In the genomic region with DNA sequence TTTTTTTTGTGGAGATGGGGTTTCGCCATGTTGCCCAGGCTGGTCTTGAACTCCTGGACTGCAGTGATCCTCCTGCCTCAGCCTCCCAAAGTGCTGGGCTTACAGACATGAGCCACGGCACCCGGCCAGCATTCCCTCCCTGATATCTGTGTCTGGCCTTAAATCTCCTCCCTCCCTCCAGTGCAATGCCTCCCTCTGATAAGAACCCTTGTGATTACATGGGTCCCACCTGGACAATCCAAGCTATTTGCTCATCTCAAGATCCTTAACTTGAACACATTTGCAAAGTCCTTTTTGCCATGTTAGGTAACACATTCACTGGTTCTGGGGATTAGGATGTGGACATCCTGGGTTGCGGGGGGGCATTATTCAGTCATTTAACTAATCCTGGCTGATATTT, we compare ENCODE assay signal across 19 cellular contexts. TPM values are rescaled to one million over a fixed set of nuclear protein-coding genes. Genes with fewer than 3 reads are reported as not detected.
DNase-seq lines count a peak whose midpoint lies in the region; ATAC-seq and TF ChIP-seq lines count a peak whose summit lies in the region.
"Had no signal": no experiment of that assay in that cellular context is flagged by ENCODE, and none has a peak within 500 bp of the region (broad histone marks: within the 10 kb centered on the region; RNA-seq: fewer than 3 reads in every experiment).

No MANE protein-coding gene starts in this region.

- no peak overlapping the region for H3K23ac ChIP-seq in IMR-90 (ENCODE audit: low read depth, low read length)

- H3K4me2 ChIP-seq in mammary epithelial cell (ENCODE audit: insufficient read depth, low read depth, low read length), result no peak overlapping the region
- H3K4me2 ChIP-seq in IMR-90 (ENCODE audit: low read depth, low read length), result no peak overlapping the region
- H3K4me2 ChIP-seq: BLaER1 had no signal

- TF ChIP-seq EP300 in esophagus muscularis mucosa (IDR thresholded peaks at IDR 0.05), result no peak

- peaks cover 7% of the 10 kb centered on the region for H3K4me1 Mint-ChIP-seq in MCF 10A (ENCODE audit: insufficient read depth, unreplicated experiment)

- H3K56ac ChIP-seq in IMR-90 (ENCODE audit: extremely low read depth, insufficient read depth, low read length), result no peak overlapping the region

- no peak overlapping the region for H2BK5ac ChIP-seq in IMR-90 (ENCODE audit: low read depth, low read length, poor library complexity, severe bottlenecking)

- H4K5ac ChIP-seq in IMR-90 (ENCODE audit: low read depth, low read length), result no peak overlapping the region

- H4K91ac ChIP-seq in IMR-90 (ENCODE audit: insufficient read depth, low read depth, low read length), result no peak overlapping the region

- H3K27me3 ChIP-seq in mammary epithelial cell (ENCODE audit: insufficient read depth, low read length) (no peaks in the 10 kb centered on the region), IMR-90 (ENCODE audit: control insufficient read depth, insufficient read depth, low read length) (no peaks in the 10 kb centered on the region), esophagus muscularis mucosa (no peaks in the 10 kb centered on the region), thyroid gland (no peaks in the 10 kb centered on the region)
- H3K27me3 ChIP-seq: BLaER1 had no signal

- no peak for TF ChIP-seq POLR2A in IMR-90 (IDR thresholded peaks at IDR 0.05; ENCODE audit: low read depth, low read length)
- TF ChIP-seq POLR2A in esophagus muscularis mucosa (IDR thresholded peaks at IDR 0.05; ENCODE audit: low read depth), result no peak
- no peak for TF ChIP-seq POLR2A in thyroid gland (IDR thresholded peaks at IDR 0.05)

- no peaks in the 10 kb centered on the region for H3K36me3 Mint-ChIP-seq in MCF 10A (ENCODE audit: insufficient read depth, unreplicated experiment)
- H3K36me3 Mint-ChIP-seq: CD8-positive, alpha-beta T cell had no signal

- no peak for ATAC-seq in IMR-90 (ENCODE audit: low read depth)
- ATAC-seq: CD8-positive, alpha-beta T cell; GM12878 had no signal

- H3K9me3 ChIP-seq in mammary epithelial cell (replicated peaks; ENCODE audit: insufficient read depth, low read length) (no peaks in the 10 kb centered on the region), IMR-90 (ENCODE audit: control insufficient read depth, insufficient read depth, low read length) (no peaks in the 10 kb centered on the region), esophagus muscularis mucosa (no peaks in the 10 kb centered on the region), thyroid gland (no peaks in the 10 kb centered on the region)
- H3K9me3 ChIP-seq: BLaER1, Caco-2 had no signal

- no peak overlapping the region for H3K18ac ChIP-seq in IMR-90 (ENCODE audit: low read depth, low read length)

- H3K9ac ChIP-seq in mammary epithelial cell (ENCODE audit: insufficient read depth, low read length) (no peak overlapping the region), IMR-90 (ENCODE audit: low read depth, low read length) (no peak overlapping the region)
- H3K9ac ChIP-seq: BLaER1 had no signal

- peak overlapping the region; percentile 27 for H3K27ac Mint-ChIP-seq in MCF 10A (ENCODE audit: low read depth, unreplicated experiment)
- H3K27ac Mint-ChIP-seq: B cell; CD4-positive, CD25-positive, alpha-beta regulatory T cell; CD8-positive, alpha-beta T cell had no signal

- BruUV-seq in MCF 10A (replicated peaks; lab: Mats Ljungman, UMichigan), result no TSS peak
- BruUV-seq in mammary epithelial cell (replicated peaks; lab: Mats Ljungman, UMichigan), result no TSS peak
- BruUV-seq in IMR-90 (replicated peaks; lab: Mats Ljungman, UMichigan), result no TSS peak

- intact Hi-C loops in MCF 10A (cut with micrococcal nuclease) (loop anchor here (5.0 kb wide), 1 partner anchor 243 kb away; no protein-coding TSS in a partner anchor), mammary epithelial cell (cut with micrococcal nuclease) (loop anchor here (5.0 to 10.0 kb wide), 2 partner anchors 78 to 226 kb away; a partner anchor contains a TSS), IMR-90 (cut with micrococcal nuclease) (loop anchor here (2.0 to 10.0 kb wide), 3 partner anchors 136 to 586 kb away; a partner anchor contains a TSS), esophagus muscularis mucosa (cut with DNase I) (no loop called here), thyroid gland (cut with DNase I) (no loop called here)

- no peaks in the 10 kb centered on the region for H3K9me3 Mint-ChIP-seq in MCF 10A (ENCODE audit: unreplicated experiment)
- H3K9me3 Mint-ChIP-seq: CD4-positive, CD25-positive, alpha-beta regulatory T cell; CD8-positive, alpha-beta T cell had no signal

- H2AFZ ChIP-seq in mammary epithelial cell (ENCODE audit: low read depth, low read length) (no peak overlapping the region), IMR-90 (replicated peaks; ENCODE audit: low read length, poor library complexity) (no peak overlapping the region)

- dilution Hi-C loops in mammary epithelial cell (cut with HindIII; ENCODE audit: low sequenced_read_pairs), result no loop called here
- dilution Hi-C loops in IMR-90 (cut with HindIII; ENCODE audit: low sequenced_read_pairs, unreplicated experiment), result no loop called here

- 0 out of 2 replicates have a peak overlapping the region, but pooled peaks have one; percentile 21 for H2BK20ac ChIP-seq in IMR-90 (ENCODE audit: low read depth, low read length)

- H2BK15ac ChIP-seq in IMR-90 (ENCODE audit: low read depth, low read length), result no peak overlapping the region

- no peaks in the 10 kb centered on the region for H4K20me1 ChIP-seq in mammary epithelial cell (ENCODE audit: insufficient read depth, low read length)
- no peaks in the 10 kb centered on the region for H4K20me1 ChIP-seq in IMR-90 (ENCODE audit: insufficient read depth, low read length)
- H4K20me1 ChIP-seq: BLaER1 had no signal

- H3K27me3 Mint-ChIP-seq in MCF 10A (ENCODE audit: insufficient read depth, unreplicated experiment), result no peaks in the 10 kb centered on the region
- H3K27me3 Mint-ChIP-seq: B cell had no signal

- DNase-seq in MCF 10A (ENCODE audit: unreplicated experiment), result no peak
- DNase-seq in mammary epithelial cell, result no peak
- DNase-seq in IMR-90, result no peak
- peak; percentile 8 for DNase-seq in esophagus muscularis mucosa (ENCODE audit: extremely low spot score)
- no peak for DNase-seq in thyroid gland
- no peak for DNase-seq in superior temporal gyrus (ENCODE audit: extremely low spot score)
- DNase-seq: Caco-2; CD4-positive, CD25-positive, alpha-beta regulatory T cell; CD8-positive, alpha-beta T cell; DMS153; DND-41; GM23248; H7; HCEC 1CT had no signal

- H2AK5ac ChIP-seq in IMR-90 (ENCODE audit: low read depth, low read length), result peak overlapping the region; percentile 45

- peaks cover 6% of the 10 kb centered on the region for H3K9me1 ChIP-seq in IMR-90 (ENCODE audit: insufficient read depth, low read length)

- TF ChIP-seq CTCF in MCF 10A (IDR thresholded peaks at IDR 0.05; ENCODE audit: unreplicated experiment) (no peak), mammary epithelial cell (conservative IDR thresholded peaks at IDR 0.05 in 1 of 2, IDR thresholded peaks at IDR 0.05 in 1 of 2; ENCODE audit: extremely low read depth in 1 of 2, insufficient read depth in 1 of 2, low read depth in 1 of 2, low read length in 2 of 2) (no peak), IMR-90 (conservative IDR thresholded peaks at IDR 0.05; ENCODE audit: low read depth, low read length) (no peak), esophagus muscularis mucosa (IDR thresholded peaks at IDR 0.05) (no peak), thyroid gland (IDR thresholded peaks at IDR 0.05) (no peak)

- H3K4me3 ChIP-seq in mammary epithelial cell (replicated peaks in 1 of 3; ENCODE audit: insufficient read depth in 1 of 3, low read depth in 2 of 3, low read length in 3 of 3), result no peak overlapping the region
- H3K4me3 ChIP-seq in IMR-90 (ENCODE audit: insufficient read depth, low read depth, low read length), result no peak overlapping the region
- H3K4me3 ChIP-seq in esophagus muscularis mucosa, result no peak overlapping the region
- H3K4me3 ChIP-seq in thyroid gland (replicated peaks in 1 of 3), result no peak overlapping the region
- H3K4me3 ChIP-seq: BLaER1, GM12878 had no signal

- H2AK9ac ChIP-seq in IMR-90 (replicated peaks; ENCODE audit: low read depth, low read length, poor library complexity), result no peak overlapping the region

- CTCF ChIA-PET in MCF 10A (lab: Yijun Ruan, JAX), result no interaction called here
- CTCF ChIA-PET in mammary epithelial cell (lab: Charles Lee; ENCODE audit: low non-redundant PET), result no interaction called here
- CTCF ChIA-PET in IMR-90 (lab: Yijun Ruan, JAX), result interaction anchor here (0.6 kb wide), 1 partner anchor 137 kb away, joined by 3 read pairs; no protein-coding TSS in a partner anchor

- no peak overlapping the region for H3K4me3 Mint-ChIP-seq in MCF 10A (ENCODE audit: unreplicated experiment)
- H3K4me3 Mint-ChIP-seq: B cell; CD4-positive, CD25-positive, alpha-beta regulatory T cell; CD8-positive, alpha-beta T cell had no signal

- H3K4me1 ChIP-seq in mammary epithelial cell (ENCODE audit: insufficient read depth, low read length) (peaks cover 16% of the 10 kb centered on the region), IMR-90 (ENCODE audit: control insufficient read depth, insufficient read depth, low read length) (peaks cover 5% of the 10 kb centered on the region), esophagus muscularis mucosa (peaks cover under 1 to 8% (median 6%) of the 10 kb centered on the region in 4 donors), thyroid gland (no peaks in the 10 kb centered on the region)
- H3K4me1 ChIP-seq: BLaER1, Caco-2 had no signal

- no peaks in the 10 kb centered on the region for H3K79me2 ChIP-seq in mammary epithelial cell (ENCODE audit: insufficient read depth, low read length)

- no peak overlapping the region for H3K27ac ChIP-seq in mammary epithelial cell (ENCODE audit: insufficient read depth, low read depth, low read length)
- H3K27ac ChIP-seq in IMR-90 (ENCODE audit: insufficient read depth, low read length), result no peak overlapping the region
- H3K27ac ChIP-seq in esophagus muscularis mucosa (replicated peaks in 1 of 4), result no peak overlapping the region
- no peak overlapping the region for H3K27ac ChIP-seq in thyroid gland
- H3K27ac ChIP-seq: 22Rv1, BLaER1, C4-2B had no signal

- no peak overlapping the region for H3K14ac ChIP-seq in IMR-90 (replicated peaks; ENCODE audit: low read depth, low read length)

- H2BK120ac ChIP-seq in IMR-90 (ENCODE audit: low read depth, low read length), result no peak overlapping the region

- no peak overlapping the region for H4K8ac ChIP-seq in IMR-90 (ENCODE audit: low read depth in 2 of 2, low read length in 2 of 2)

- TF ChIP-seq RAD21 in IMR-90 (IDR thresholded peaks at IDR 0.05; ENCODE audit: low read length), result no peak

- WGBS in mammary epithelial cell (ENCODE audit: low coverage, missing lambda C conversion rate), result 95% methylated on average over 4 of the region's 4 CpGs
- WGBS in IMR-90 (ENCODE audit: extremely low coverage in 2 of 2, insufficient read length in 1 of 2), 2 experiments, result no CpG with 5 or more reads among the region's 4 CpGs
- 95% methylated on average over 4 of the region's 4 CpGs for whole genome bisulfite sequencing in esophagus muscularis mucosa
- WGBS in thyroid gland, 2 donors, result 95 to 96% methylated on average over 3 to 4 of the region's 4 CpGs

- in situ Hi-C loops in mammary epithelial cell (cut with MboI; ENCODE audit: low sequenced_read_pairs in 2 of 2) (loop anchor here in 1 of 2 donors (5.0 kb wide), 1 partner anchor 43 kb away; no protein-coding TSS in a partner anchor), IMR-90 (cut with MboI; ENCODE audit: low sequenced_read_pairs) (loop anchor here (25.0 kb wide), 1 partner anchor 573 kb away; no protein-coding TSS in a partner anchor)

- POLR2A ChIA-PET in MCF 10A (lab: Yijun Ruan, JAX) (no interaction called here), IMR-90 (lab: Charles Lee; ENCODE audit: unreplicated experiment) (no interaction called here)

- no peaks in the 10 kb centered on the region for H3K36me3 ChIP-seq in mammary epithelial cell (ENCODE audit: insufficient read depth, low read length)
- no peaks in the 10 kb centered on the region for H3K36me3 ChIP-seq in IMR-90 (ENCODE audit: control insufficient read depth, insufficient read depth, low read length)
- no peaks in the 10 kb centered on the region for H3K36me3 ChIP-seq in esophagus muscularis mucosa
- no peaks in the 10 kb centered on the region for H3K36me3 ChIP-seq in thyroid gland
- H3K36me3 ChIP-seq: BLaER1 had no signal

- no peak overlapping the region for H3K4ac ChIP-seq in IMR-90 (ENCODE audit: low read depth, low read length)

- H3K79me1 ChIP-seq in IMR-90 (ENCODE audit: low read depth in 1 of 2, low read length in 2 of 2), result no peaks in the 10 kb centered on the region

RNA-seq across cellular contexts. Expression of a gene that starts 40.5 kb away (rescaled TPM):
- total RNA-seq in MCF 10A (2022), result 54.6 and 71.3 TPM in 2 replicates
- total RNA-seq in mammary epithelial cell, result 10 to 100 TPM; 42.3 to 75.5 TPM
- 29.3 TPM for polyA plus RNA-seq in mammary epithelial cell
- 32.7 TPM for polyA minus RNA-seq in mammary epithelial cell
- 71.9 and 94.5 TPM in 2 replicates for total RNA-seq in IMR-90 (2012; rRNA removed)
- 22.4 and 25.6 TPM in 2 replicates for polyA plus RNA-seq in IMR-90 (2012; rRNA removed)
- polyA plus RNA-seq in IMR-90 (2012; cell fraction: cytosol; rRNA removed), result 3.7 and 7.5 TPM in 2 replicates
- polyA plus RNA-seq in IMR-90 (2012; cell fraction: nucleus; rRNA removed; ENCODE audit: low replicate concordance), result 5.5 and 24.0 TPM in 2 replicates
- 10 to 100 TPM; 31.1 to 51.5 (median 43.3) TPM for total RNA-seq in esophagus muscularis mucosa
- total RNA-seq in thyroid gland, result 100 to 1,000 TPM in 1 of 4 donors, 10 to 100 TPM in 3; 56.1 to 105 (median 59.2) TPM

Comparison
In these comparisons a context has a peak if more than half of its experiments do, and no peak if none do; other contexts are left out.
1. intact Hi-C loops: an anchor here in MCF 10A (5.0 kb wide), mammary epithelial cell (5.0 to 10.0 kb wide) and IMR-90 (2.0 to 10.0 kb wide); none called in esophagus muscularis mucosa and thyroid gland.